ENCODE assay signal across 9 cellular contexts in the genomic region with DNA sequence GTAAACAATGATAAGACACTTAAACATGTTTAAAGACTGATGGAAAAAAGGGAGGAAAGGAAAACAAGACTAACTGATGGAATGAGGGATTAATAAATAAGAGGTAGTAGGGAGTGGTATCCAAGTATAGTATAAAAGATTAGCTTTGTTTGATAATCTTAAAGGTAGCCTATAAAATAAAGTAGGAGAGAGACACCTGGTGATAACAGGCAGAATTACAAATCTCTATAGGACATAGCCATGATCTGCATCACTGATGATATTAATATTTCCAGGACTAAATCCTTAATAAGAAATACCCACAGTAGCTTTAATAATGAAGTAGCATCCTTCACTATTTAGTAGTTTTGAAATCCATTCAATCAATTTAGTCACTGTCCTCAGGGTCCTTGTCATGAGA.
DNase-seq lines count a peak whose midpoint lies in the region; ATAC-seq and TF ChIP-seq lines count a peak whose summit lies in the region.
"Had no signal": no experiment of that assay in that cellular context is flagged by ENCODE, and none has a peak within 500 bp of the region (broad histone marks: within the 10 kb centered on the region; RNA-seq: fewer than 3 reads in every experiment).

No MANE protein-coding gene starts in this region.

- no peak overlapping the region for H3K4me3 ChIP-seq in astrocyte of the spinal cord (ENCODE audit: low read depth, low read length)
- H3K4me3 ChIP-seq: skin epidermis had no signal

- TF ChIP-seq CTCF in astrocyte of the spinal cord (IDR thresholded peaks at IDR 0.05; ENCODE audit: low read depth, low read length) = peak; percentile 58

- in situ Hi-C loops in astrocyte of the spinal cord (cut with HindIII; ENCODE audit: low sequenced_read_pairs) = no loop called here

- DNase-seq in DMS79 treated with DMSO at 0.1 percent for 48 hours (lab: John Stamatoyannopoulos, UW) (peak; percentile 63), LoVo (ENCODE audit: low spot score) (peak; percentile 72), astrocyte of the spinal cord (ENCODE audit: low read depth, low spot score) (peak; percentile 64), kidney tubule cell (ENCODE audit: low spot score) (peak; percentile 43), NCI-H226 (no peak), activated gamma-delta T cell (lab: John Stamatoyannopoulos, UW) (no peak)

- ATAC-seq in GM18873 (IDR thresholded peaks at IDR 0.05; ENCODE audit: low FRiP score, unreplicated experiment) = no peak
- ATAC-seq in HG02798 (IDR thresholded peaks at IDR 0.05; ENCODE audit: poor library complexity, unreplicated experiment) = no peak

Comparison
In these comparisons a context has a peak if more than half of its experiments do, and no peak if none do; other contexts are left out.
1. DNase-seq: peak in DMS79 treated with DMSO at 0.1 percent for 48 hours (single experiment), LoVo (single experiment), astrocyte of the spinal cord (single experiment) and kidney tubule cell (single experiment); none in NCI-H226 (single experiment) and activated gamma-delta T cell (single experiment).